13 cellular contexts compared by ENCODE assay signal in genomic region chr13:44667950-44668349, GRCh38.
DNase-seq lines count a peak whose midpoint lies in the region; ATAC-seq and TF ChIP-seq lines count a peak whose summit lies in the region.
"Had no signal": no experiment of that assay in that cellular context is flagged by ENCODE, and none has a peak within 500 bp of the region (broad histone marks: within the 10 kb centered on the region; RNA-seq: fewer than 3 reads in every experiment).

No MANE protein-coding gene starts in this region.

- no peak overlapping the region for H3K27ac Mint-ChIP-seq in activated T-cell treated with anti-CD3 and anti-CD28 coated beads, Interleukin-2, amount 50 U/mL, for 24 hours
- H3K27ac Mint-ChIP-seq: activated CD4-positive, alpha-beta T cell treated with anti-CD3 and anti-CD28 coated beads, Interleukin-2, amount 10 ng/mL, durations not matched to agents 24 days and 14 days; B cell had no signal

- H3K4me1 Mint-ChIP-seq in activated T-cell treated with anti-CD3 and anti-CD28 coated beads, Interleukin-2, amount 50 U/mL, for 24 hours (ENCODE audit: low read depth) = no peaks in the 10 kb centered on the region
- H3K4me1 Mint-ChIP-seq: activated CD4-positive, alpha-beta T cell treated with anti-CD3 and anti-CD28 coated beads, Interleukin-2, amount 10 ng/mL, durations not matched to agents 24 days and 14 days; B cell had no signal

- POLR2A ChIA-PET in AG04449 (lab: Yijun Ruan, JAX) = interaction anchor here (0.6 to 3.2 kb wide), 2 partner anchors 21 to 46 kb away, joined by 3 to 14 read pairs; no protein-coding TSS in a partner anchor

- ATAC-seq in GM19035 (IDR thresholded peaks at IDR 0.05; ENCODE audit: unreplicated experiment) (peak; percentile 58), HG03442 (IDR thresholded peaks at IDR 0.05; ENCODE audit: unreplicated experiment) (peak; percentile 74)
- ATAC-seq: gastroesophageal sphincter had no signal

- no peaks in the 10 kb centered on the region for H3K9me3 Mint-ChIP-seq in activated T-cell treated with anti-CD3 and anti-CD28 coated beads, Interleukin-2, amount 50 U/mL, for 24 hours
- H3K9me3 Mint-ChIP-seq: activated CD4-positive, alpha-beta T cell treated with anti-CD3 and anti-CD28 coated beads, Interleukin-2, amount 10 ng/mL, durations not matched to agents 24 days and 14 days had no signal

- no peak overlapping the region; the same call in 1 of the 2 replicates for H3K4me3 ChIP-seq in AG04449 (ENCODE audit: low read depth, low read length)
- H3K4me3 ChIP-seq in fibroblast of mammary gland (ENCODE audit: control insufficient read depth, low read depth, low read length) = no peak overlapping the region
- H3K4me3 ChIP-seq: gastroesophageal sphincter had no signal

- DNase-seq in AG04449 (ENCODE audit: low read depth, low spot score) (peak; percentile 75), fibroblast of mammary gland (ENCODE audit: low read depth) (peak; percentile 35), mucosa of gallbladder (ENCODE audit: low spot score) (no peak), SIG-M5 (lab: John Stamatoyannopoulos, UW) (no peak)
- DNase-seq in activated T-cell treated with anti-CD3 and anti-CD28 coated beads, Interleukin-2, amount 50 U/mL, for 24 hours = no peak
- DNase-seq in activated CD4-positive, alpha-beta T cell treated with anti-CD3 and anti-CD28 coated beads, Interleukin-2, amount 50 U/mL, for 1 hour = no peak
- DNase-seq: activated CD4-positive, alpha-beta T cell treated with anti-CD3 and anti-CD28 coated beads, Interleukin-2, amount 10 ng/mL, durations not matched to agents 24 days and 14 days; NCI-H1048; stimulated activated CD4-positive, alpha-beta T cell treated with anti-CD3 and anti-CD28 coated beads, Interleukin-2, amount 100 ng/mL, for 48 hours had no signal

- TF ChIP-seq CTCF in AG04449 (IDR thresholded peaks at IDR 0.05; ENCODE audit: insufficient read depth, low read length, missing control alignments) (no peak), fibroblast of mammary gland (conservative IDR thresholded peaks at IDR 0.05; ENCODE audit: control insufficient read depth, insufficient read depth, low read depth, low read length) (no peak)

- no peak overlapping the region for H3K4me3 Mint-ChIP-seq in activated T-cell treated with anti-CD3 and anti-CD28 coated beads, Interleukin-2, amount 50 U/mL, for 24 hours
- H3K4me3 Mint-ChIP-seq: activated CD4-positive, alpha-beta T cell treated with anti-CD3 and anti-CD28 coated beads, Interleukin-2, amount 10 ng/mL, durations not matched to agents 24 days and 14 days; B cell had no signal

- H3K27me3 Mint-ChIP-seq in activated T-cell treated with anti-CD3 and anti-CD28 coated beads, Interleukin-2, amount 50 U/mL, for 24 hours = peaks cover 12% of the 10 kb centered on the region

- CTCF ChIA-PET in AG04449 (lab: Yijun Ruan, JAX) = interaction anchor here (0.8 to 1.4 kb wide), 5 partner anchors 10 to 216 kb away, joined by 3 to 4 read pairs (median 3); no protein-coding TSS in a partner anchor

- no peaks in the 10 kb centered on the region for H3K36me3 Mint-ChIP-seq in activated T-cell treated with anti-CD3 and anti-CD28 coated beads, Interleukin-2, amount 50 U/mL, for 24 hours (ENCODE audit: low read depth)

Comparison
In these comparisons a context has a peak if more than half of its experiments do, and no peak if none do; other contexts are left out.
1. DNase-seq: peak in AG04449 (single experiment) and fibroblast of mammary gland (single experiment); none in mucosa of gallbladder (single experiment), SIG-M5 (single experiment), activated T-cell treated with anti-CD3 and anti-CD28 coated beads, Interleukin-2, amount 50 U/mL, for 24 hours (single experiment) and activated CD4-positive, alpha-beta T cell treated with anti-CD3 and anti-CD28 coated beads, Interleukin-2, amount 50 U/mL, for 1 hour (single experiment).